Comparison of ENCODE assay signal across 7 cellular contexts in genomic region chr2:87538268-87538667, GRCh38.
DNase-seq lines count a peak whose midpoint lies in the region; ATAC-seq and TF ChIP-seq lines count a peak whose summit lies in the region.
"Not testable (repeated sequence)": the region's sequence is repeated elsewhere in the genome, so short reads cannot be mapped to it uniquely, and the experiment has no call there.

No MANE protein-coding gene starts in this region.

- DNase-seq in activated CD4-positive, alpha-beta T cell treated with anti-CD3 and anti-CD28 coated beads for 48 hours, result peak; percentile 40
- DNase-seq in activated T-cell treated with anti-CD3 and anti-CD28 coated beads, Interleukin-2, amount 50 U/mL, for 4 hours; activated naive CD8-positive, alpha-beta T cell treated with anti-CD3 and anti-CD28 coated beads, Interleukin-2, amount 10 ng/mL, durations not matched to agents 7 days and 5 days; left cardiac atrium; upper lobe of right lung: not testable (repeated sequence)
- DNase-seq in stimulated activated CD4-positive, alpha-beta T cell treated with anti-CD3 and anti-CD28 coated beads, Interleukin-1b, Interleukin-23, amount 100 ng/mL, for 48 hours, result peak; percentile 23

- not testable (repeated sequence) for H3K4me1 ChIP-seq in upper lobe of right lung

- not testable (repeated sequence) for H3K27me3 ChIP-seq in upper lobe of right lung

- intact Hi-C loops in left cardiac atrium (cut with DNase I); upper lobe of right lung (cut with DNase I): not testable (repeated sequence)

- not testable (repeated sequence) for H3K4me3 Mint-ChIP-seq in activated T-cell treated with anti-CD3 and anti-CD28 coated beads, Interleukin-2, amount 50 U/mL, for 4 hours; activated naive CD8-positive, alpha-beta T cell treated with anti-CD3 and anti-CD28 coated beads, Interleukin-2, amount 10 ng/mL, durations not matched to agents 7 days and 5 days

- H3K36me3 Mint-ChIP-seq in activated T-cell treated with anti-CD3 and anti-CD28 coated beads, Interleukin-2, amount 50 U/mL, for 4 hours (ENCODE audit: insufficient read depth); activated naive CD8-positive, alpha-beta T cell treated with anti-CD3 and anti-CD28 coated beads, Interleukin-2, amount 10 ng/mL, durations not matched to agents 7 days and 5 days: not testable (repeated sequence)

- H3K9me3 ChIP-seq in KOPT-K1 (ENCODE audit: insufficient read depth, low read length, poor library complexity, severe bottlenecking); upper lobe of right lung: not testable (repeated sequence)

- peak overlapping the region; percentile 86 for H3K27ac ChIP-seq in KOPT-K1 (ENCODE audit: low read depth, low read length, poor library complexity, severe bottlenecking)
- not testable (repeated sequence) for H3K27ac ChIP-seq in upper lobe of right lung

- H3K36me3 ChIP-seq in KOPT-K1 (ENCODE audit: insufficient read depth, low read length); upper lobe of right lung: not testable (repeated sequence)

- not testable (repeated sequence) for H3K9me3 Mint-ChIP-seq in activated T-cell treated with anti-CD3 and anti-CD28 coated beads, Interleukin-2, amount 50 U/mL, for 4 hours; activated naive CD8-positive, alpha-beta T cell treated with anti-CD3 and anti-CD28 coated beads, Interleukin-2, amount 10 ng/mL, durations not matched to agents 7 days and 5 days

- not testable (repeated sequence) for H3K27ac Mint-ChIP-seq in activated naive CD8-positive, alpha-beta T cell treated with anti-CD3 and anti-CD28 coated beads, Interleukin-2, amount 10 ng/mL, durations not matched to agents 7 days and 5 days

- not testable (repeated sequence) for H3K4me3 ChIP-seq in upper lobe of right lung

- POLR2A ChIA-PET in activated naive CD8-positive, alpha-beta T cell treated with anti-CD3 and anti-CD28 coated beads, Interleukin-2, amount 10 ng/mL, durations not matched to agents 7 days and 5 days (lab: Charles Lee), result not testable (repeated sequence)

- not testable (repeated sequence) for H3K27me3 Mint-ChIP-seq in activated T-cell treated with anti-CD3 and anti-CD28 coated beads, Interleukin-2, amount 50 U/mL, for 4 hours (ENCODE audit: low read depth); activated naive CD8-positive, alpha-beta T cell treated with anti-CD3 and anti-CD28 coated beads, Interleukin-2, amount 10 ng/mL, durations not matched to agents 7 days and 5 days

- not testable (repeated sequence) for TF ChIP-seq CTCF in upper lobe of right lung (IDR thresholded peaks at IDR 0.05)

- peak; percentile 75 to 76 for ATAC-seq in activated T-cell treated with anti-CD3 and anti-CD28 coated beads, Interleukin-2, amount 50 U/mL, for 4 hours
- peak; percentile 65 for ATAC-seq in activated naive CD8-positive, alpha-beta T cell treated with anti-CD3 and anti-CD28 coated beads, Interleukin-2, amount 10 ng/mL, durations not matched to agents 7 days and 5 days (ENCODE audit: low read depth)
- ATAC-seq in left cardiac atrium (peak; percentile 31 to 67), upper lobe of right lung (peak; percentile 12)

- peaks cover 20% of the 10 kb centered on the region for H3K4me1 Mint-ChIP-seq in activated T-cell treated with anti-CD3 and anti-CD28 coated beads, Interleukin-2, amount 50 U/mL, for 4 hours (ENCODE audit: low read depth)
- not testable (repeated sequence) for H3K4me1 Mint-ChIP-seq in activated naive CD8-positive, alpha-beta T cell treated with anti-CD3 and anti-CD28 coated beads, Interleukin-2, amount 10 ng/mL, durations not matched to agents 7 days and 5 days

Comparison
In these comparisons a context has a peak if more than half of its experiments do, and no peak if none do; other contexts are left out.
1. ATAC-seq: peak in every context shown above with its lines; median percentile 76 in activated T-cell treated with anti-CD3 and anti-CD28 coated beads, Interleukin-2, amount 50 U/mL, for 4 hours; 65 in activated naive CD8-positive, alpha-beta T cell treated with anti-CD3 and anti-CD28 coated beads, Interleukin-2, amount 10 ng/mL, durations not matched to agents 7 days and 5 days; 49 in left cardiac atrium; 12 in upper lobe of right lung.